ENCODE assay signal across 1 cellular context in the genomic region with DNA sequence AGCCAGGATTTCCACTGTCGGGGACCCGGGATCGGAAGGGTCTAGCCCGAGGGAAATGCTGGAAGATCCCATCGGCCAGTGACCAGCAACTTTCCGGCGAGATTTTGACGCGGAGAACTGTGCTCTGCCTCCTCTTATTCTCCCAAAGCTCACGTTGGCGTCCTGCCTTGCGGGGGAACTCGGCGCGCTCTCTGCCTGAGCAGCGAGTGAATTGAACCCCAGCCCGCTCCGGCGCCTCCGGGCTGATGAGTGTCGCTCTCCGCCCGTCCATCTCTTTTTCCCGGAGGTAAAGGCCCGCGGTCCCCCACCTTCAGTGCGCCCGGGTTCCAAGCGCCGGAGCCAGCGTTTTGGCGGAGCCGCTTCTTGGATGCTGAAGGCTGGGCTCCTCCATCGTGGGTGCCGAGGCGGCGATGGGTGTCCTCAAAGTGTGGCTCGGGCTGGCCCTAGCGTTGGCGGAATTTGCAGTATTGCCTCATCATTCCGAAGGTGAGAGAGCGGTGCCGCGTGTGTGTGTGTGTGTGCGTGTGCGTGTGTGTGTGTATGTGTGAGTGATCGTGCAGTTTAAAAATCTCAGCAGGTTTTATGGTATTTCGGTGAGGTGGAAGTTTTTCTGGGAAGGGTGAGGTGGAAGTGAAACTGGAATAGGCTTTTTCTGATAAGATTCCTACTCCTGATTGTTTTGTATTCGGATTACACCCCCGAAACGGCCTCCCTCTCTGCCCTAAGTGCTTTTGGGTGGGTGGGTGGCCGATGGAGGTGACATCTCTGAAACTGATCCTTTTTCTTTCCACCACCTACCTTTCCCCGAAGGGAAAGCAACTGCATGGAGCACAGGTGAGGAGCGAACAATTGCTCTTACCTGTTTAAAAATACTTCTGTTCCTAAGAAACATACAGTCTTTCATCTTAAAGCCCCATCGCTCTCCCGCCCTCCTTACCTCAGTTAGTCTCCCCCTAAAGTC.
TF ChIP-seq lines count a peak whose summit lies in the region.

No MANE protein-coding gene starts in this region.

TF ChIP-seq in HepG2, 621 proteins besides CTCF, POLR2A, EP300 and RAD21 (continued from another document and continues in another):
- TF ChIP-seq ZNF572 (CRISPR knock-in tag; IDR thresholded peaks at IDR 0.05) (peak; percentile 55; the same call in 1 of the 2 replicates), HNRNPUL1 (IDR thresholded peaks at IDR 0.05; ENCODE audit: low read depth, low read length) (no peak), ASH2L (IDR thresholded peaks at IDR 0.05; ENCODE audit: insufficient read length, low read depth, low read length) (peak; percentile 65), AGO1 (IDR thresholded peaks at IDR 0.05; ENCODE audit: low read depth, low read length, poor library complexity, severe bottlenecking) (peak; percentile 73), PITX1 (CRISPR knock-in tag; IDR thresholded peaks at IDR 0.05) (0 out of 2 replicates have a peak, but pooled peaks have one; percentile 43), TMF1 (CRISPR knock-in tag; IDR thresholded peaks at IDR 0.05; ENCODE audit: low read depth) (0 out of 2 replicates have a peak, but pooled peaks have one; percentile 60), SMC3 (IDR thresholded peaks at IDR 0.05; ENCODE audit: low read length) (0 out of 2 replicates have a peak, but pooled peaks have one; percentile 13), ZNF225 (CRISPR knock-in tag; IDR thresholded peaks at IDR 0.05) (peak; percentile 51; the same call in 1 of the 2 replicates), AKAP8 (CRISPR knock-in tag; IDR thresholded peaks at IDR 0.05) (no peak), POLR2G (IDR thresholded peaks at IDR 0.05; ENCODE audit: low read depth, low read length) (0 out of 2 replicates have a peak, but pooled peaks have one; percentile 14), SIN3A (IDR thresholded peaks at IDR 0.05; ENCODE audit: borderline replicate concordance, low read depth, low read length) (0 out of 2 replicates have a peak, but pooled peaks have one; percentile 43), LCORL (IDR thresholded peaks at IDR 0.05) (no peak), LCORL (CRISPR knock-in tag; IDR thresholded peaks at IDR 0.05) (peak; percentile 65; the same call in 1 of the 2 replicates), MEF2D (CRISPR knock-in tag; IDR thresholded peaks at IDR 0.05) (0 out of 2 replicates have a peak, but pooled peaks have one; percentile 15), ZNF30 (CRISPR knock-in tag; IDR thresholded peaks at IDR 0.05) (peak; percentile 67; the same call in 1 of the 2 replicates)
- TF ChIP-seq, protein P1, sequence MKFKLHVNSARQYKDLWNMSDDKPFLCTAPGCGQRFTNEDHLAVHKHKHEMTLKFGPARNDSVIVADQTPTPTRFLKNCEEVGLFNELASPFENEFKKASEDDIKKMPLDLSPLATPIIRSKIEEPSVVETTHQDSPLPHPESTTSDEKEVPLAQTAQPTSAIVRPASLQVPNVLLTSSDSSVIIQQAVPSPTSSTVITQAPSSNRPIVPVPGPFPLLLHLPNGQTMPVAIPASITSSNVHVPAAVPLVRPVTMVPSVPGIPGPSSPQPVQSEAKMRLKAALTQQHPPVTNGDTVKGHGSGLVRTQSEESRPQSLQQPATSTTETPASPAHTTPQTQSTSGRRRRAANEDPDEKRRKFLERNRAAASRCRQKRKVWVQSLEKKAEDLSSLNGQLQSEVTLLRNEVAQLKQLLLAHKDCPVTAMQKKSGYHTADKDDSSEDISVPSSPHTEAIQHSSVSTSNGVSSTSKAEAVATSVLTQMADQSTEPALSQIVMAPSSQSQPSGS (CRISPR knock-in tag; IDR thresholded peaks at IDR 0.05), result 0 out of 2 replicates have a peak, but pooled peaks have one; percentile 14
- TF ChIP-seq, protein P2, sequence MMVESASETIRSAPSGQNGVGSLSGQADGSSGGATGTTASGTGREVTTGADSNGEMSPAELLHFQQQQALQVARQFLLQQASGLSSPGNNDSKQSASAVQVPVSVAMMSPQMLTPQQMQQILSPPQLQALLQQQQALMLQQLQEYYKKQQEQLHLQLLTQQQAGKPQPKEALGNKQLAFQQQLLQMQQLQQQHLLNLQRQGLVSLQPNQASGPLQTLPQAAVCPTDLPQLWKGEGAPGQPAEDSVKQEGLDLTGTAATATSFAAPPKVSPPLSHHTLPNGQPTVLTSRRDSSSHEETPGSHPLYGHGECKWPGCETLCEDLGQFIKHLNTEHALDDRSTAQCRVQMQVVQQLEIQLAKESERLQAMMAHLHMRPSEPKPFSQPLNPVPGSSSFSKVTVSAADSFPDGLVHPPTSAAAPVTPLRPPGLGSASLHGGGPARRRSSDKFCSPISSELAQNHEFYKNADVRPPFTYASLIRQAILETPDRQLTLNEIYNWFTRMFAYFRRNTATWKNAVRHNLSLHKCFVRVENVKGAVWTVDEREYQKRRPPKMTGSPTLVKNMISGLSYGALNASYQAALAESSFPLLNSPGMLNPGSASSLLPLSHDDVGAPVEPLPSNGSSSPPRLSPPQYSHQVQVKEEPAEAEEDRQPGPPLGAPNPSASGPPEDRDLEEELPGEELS (CRISPR knock-in tag; IDR thresholded peaks at IDR 0.05), result no peak
- TF ChIP-seq, protein P3, sequence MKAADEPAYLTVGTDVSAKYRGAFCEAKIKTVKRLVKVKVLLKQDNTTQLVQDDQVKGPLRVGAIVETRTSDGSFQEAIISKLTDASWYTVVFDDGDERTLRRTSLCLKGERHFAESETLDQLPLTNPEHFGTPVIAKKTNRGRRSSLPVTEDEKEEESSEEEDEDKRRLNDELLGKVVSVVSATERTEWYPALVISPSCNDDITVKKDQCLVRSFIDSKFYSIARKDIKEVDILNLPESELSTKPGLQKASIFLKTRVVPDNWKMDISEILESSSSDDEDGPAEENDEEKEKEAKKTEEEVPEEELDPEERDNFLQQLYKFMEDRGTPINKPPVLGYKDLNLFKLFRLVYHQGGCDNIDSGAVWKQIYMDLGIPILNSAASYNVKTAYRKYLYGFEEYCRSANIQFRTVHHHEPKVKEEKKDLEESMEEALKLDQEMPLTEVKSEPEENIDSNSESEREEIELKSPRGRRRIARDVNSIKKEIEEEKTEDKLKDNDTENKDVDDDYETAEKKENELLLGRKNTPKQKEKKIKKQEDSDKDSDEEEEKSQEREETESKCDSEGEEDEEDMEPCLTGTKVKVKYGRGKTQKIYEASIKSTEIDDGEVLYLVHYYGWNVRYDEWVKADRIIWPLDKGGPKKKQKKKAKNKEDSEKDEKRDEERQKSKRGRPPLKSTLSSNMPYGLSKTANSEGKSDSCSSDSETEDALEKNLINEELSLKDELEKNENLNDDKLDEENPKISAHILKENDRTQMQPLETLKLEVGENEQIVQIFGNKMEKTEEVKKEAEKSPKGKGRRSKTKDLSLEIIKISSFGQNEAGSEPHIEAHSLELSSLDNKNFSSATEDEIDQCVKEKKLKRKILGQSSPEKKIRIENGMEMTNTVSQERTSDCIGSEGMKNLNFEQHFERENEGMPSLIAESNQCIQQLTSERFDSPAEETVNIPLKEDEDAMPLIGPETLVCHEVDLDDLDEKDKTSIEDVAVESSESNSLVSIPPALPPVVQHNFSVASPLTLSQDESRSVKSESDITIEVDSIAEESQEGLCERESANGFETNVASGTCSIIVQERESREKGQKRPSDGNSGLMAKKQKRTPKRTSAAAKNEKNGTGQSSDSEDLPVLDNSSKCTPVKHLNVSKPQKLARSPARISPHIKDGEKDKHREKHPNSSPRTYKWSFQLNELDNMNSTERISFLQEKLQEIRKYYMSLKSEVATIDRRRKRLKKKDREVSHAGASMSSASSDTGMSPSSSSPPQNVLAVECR (CRISPR knock-in tag; IDR thresholded peaks at IDR 0.05; ENCODE audit: borderline replicate concordance), result peak; percentile 58; the same call in 1 of the 2 replicates
- TF ChIP-seq, protein P4, sequence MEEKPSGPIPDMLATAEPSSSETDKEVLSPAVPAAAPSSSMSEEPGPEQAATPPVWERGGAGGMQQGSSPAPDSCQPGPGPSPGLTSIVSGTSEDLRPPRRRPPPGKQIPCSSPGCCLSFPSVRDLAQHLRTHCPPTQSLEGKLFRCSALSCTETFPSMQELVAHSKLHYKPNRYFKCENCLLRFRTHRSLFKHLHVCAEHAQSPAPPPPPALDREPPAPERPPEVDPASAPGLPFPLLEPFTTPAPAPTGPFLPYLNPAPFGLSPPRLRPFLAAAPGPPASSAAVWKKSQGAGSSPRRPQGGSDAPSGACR (CRISPR knock-in tag; IDR thresholded peaks at IDR 0.05), result 0 out of 2 replicates have a peak, but pooled peaks have one; percentile 67
- TF ChIP-seq, protein P5, sequence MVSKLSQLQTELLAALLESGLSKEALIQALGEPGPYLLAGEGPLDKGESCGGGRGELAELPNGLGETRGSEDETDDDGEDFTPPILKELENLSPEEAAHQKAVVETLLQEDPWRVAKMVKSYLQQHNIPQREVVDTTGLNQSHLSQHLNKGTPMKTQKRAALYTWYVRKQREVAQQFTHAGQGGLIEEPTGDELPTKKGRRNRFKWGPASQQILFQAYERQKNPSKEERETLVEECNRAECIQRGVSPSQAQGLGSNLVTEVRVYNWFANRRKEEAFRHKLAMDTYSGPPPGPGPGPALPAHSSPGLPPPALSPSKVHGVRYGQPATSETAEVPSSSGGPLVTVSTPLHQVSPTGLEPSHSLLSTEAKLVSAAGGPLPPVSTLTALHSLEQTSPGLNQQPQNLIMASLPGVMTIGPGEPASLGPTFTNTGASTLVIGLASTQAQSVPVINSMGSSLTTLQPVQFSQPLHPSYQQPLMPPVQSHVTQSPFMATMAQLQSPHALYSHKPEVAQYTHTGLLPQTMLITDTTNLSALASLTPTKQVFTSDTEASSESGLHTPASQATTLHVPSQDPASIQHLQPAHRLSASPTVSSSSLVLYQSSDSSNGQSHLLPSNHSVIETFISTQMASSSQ (IDR thresholded peaks at IDR 0.05; ENCODE audit: low read depth), result no peak
- TF ChIP-seq, protein P5 (CRISPR knock-in tag; IDR thresholded peaks at IDR 0.05; ENCODE audit: borderline replicate concordance), result 0 out of 2 replicates have a peak, but pooled peaks have one; percentile 13
- TF ChIP-seq, protein P6, sequence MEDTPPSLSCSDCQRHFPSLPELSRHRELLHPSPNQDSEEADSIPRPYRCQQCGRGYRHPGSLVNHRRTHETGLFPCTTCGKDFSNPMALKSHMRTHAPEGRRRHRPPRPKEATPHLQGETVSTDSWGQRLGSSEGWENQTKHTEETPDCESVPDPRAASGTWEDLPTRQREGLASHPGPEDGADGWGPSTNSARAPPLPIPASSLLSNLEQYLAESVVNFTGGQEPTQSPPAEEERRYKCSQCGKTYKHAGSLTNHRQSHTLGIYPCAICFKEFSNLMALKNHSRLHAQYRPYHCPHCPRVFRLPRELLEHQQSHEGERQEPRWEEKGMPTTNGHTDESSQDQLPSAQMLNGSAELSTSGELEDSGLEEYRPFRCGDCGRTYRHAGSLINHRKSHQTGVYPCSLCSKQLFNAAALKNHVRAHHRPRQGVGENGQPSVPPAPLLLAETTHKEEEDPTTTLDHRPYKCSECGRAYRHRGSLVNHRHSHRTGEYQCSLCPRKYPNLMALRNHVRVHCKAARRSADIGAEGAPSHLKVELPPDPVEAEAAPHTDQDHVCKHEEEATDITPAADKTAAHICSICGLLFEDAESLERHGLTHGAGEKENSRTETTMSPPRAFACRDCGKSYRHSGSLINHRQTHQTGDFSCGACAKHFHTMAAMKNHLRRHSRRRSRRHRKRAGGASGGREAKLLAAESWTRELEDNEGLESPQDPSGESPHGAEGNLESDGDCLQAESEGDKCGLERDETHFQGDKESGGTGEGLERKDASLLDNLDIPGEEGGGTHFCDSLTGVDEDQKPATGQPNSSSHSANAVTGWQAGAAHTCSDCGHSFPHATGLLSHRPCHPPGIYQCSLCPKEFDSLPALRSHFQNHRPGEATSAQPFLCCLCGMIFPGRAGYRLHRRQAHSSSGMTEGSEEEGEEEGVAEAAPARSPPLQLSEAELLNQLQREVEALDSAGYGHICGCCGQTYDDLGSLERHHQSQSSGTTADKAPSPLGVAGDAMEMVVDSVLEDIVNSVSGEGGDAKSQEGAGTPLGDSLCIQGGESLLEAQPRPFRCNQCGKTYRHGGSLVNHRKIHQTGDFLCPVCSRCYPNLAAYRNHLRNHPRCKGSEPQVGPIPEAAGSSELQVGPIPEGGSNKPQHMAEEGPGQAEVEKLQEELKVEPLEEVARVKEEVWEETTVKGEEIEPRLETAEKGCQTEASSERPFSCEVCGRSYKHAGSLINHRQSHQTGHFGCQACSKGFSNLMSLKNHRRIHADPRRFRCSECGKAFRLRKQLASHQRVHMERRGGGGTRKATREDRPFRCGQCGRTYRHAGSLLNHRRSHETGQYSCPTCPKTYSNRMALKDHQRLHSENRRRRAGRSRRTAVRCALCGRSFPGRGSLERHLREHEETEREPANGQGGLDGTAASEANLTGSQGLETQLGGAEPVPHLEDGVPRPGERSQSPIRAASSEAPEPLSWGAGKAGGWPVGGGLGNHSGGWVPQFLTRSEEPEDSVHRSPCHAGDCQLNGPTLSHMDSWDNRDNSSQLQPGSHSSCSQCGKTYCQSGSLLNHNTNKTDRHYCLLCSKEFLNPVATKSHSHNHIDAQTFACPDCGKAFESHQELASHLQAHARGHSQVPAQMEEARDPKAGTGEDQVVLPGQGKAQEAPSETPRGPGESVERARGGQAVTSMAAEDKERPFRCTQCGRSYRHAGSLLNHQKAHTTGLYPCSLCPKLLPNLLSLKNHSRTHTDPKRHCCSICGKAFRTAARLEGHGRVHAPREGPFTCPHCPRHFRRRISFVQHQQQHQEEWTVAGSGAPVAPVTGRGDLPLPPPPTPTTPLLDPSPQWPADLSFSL (CRISPR knock-in tag; IDR thresholded peaks at IDR 0.05), result peak; percentile 64; the same call in 1 of the 2 replicates
